ENCODE assay signal across 10 cellular contexts in genomic region chr2:219572237-219573001, GRCh38. TPM values are rescaled to one million over a fixed set of nuclear protein-coding genes. Genes with fewer than 3 reads are reported as not detected.
DNase-seq lines count a peak whose midpoint lies in the region; ATAC-seq and TF ChIP-seq lines count a peak whose summit lies in the region.
"Had no signal": no experiment of that assay in that cellular context is flagged by ENCODE, and none has a peak within 500 bp of the region (broad histone marks: within the 10 kb centered on the region; RNA-seq: fewer than 3 reads in every experiment).

A gene with protein sequence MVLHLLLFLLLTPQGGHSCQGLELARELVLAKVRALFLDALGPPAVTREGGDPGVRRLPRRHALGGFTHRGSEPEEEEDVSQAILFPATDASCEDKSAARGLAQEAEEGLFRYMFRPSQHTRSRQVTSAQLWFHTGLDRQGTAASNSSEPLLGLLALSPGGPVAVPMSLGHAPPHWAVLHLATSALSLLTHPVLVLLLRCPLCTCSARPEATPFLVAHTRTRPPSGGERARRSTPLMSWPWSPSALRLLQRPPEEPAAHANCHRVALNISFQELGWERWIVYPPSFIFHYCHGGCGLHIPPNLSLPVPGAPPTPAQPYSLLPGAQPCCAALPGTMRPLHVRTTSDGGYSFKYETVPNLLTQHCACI (plus strand): TSS chr2:219572310. CDS start chr2:219572375, 65 bp downstream.

- peak within 1 kb of the TSS; percentile 84; the same call in 1 of the 2 replicates for H3K4me3 ChIP-seq in iPS DF 6.9 (ENCODE audit: low read length)

- peaks cover 8% of the 10 kb centered on the region for H3K27me3 Mint-ChIP-seq in Calu3 (ENCODE audit: unreplicated experiment)
- H3K27me3 Mint-ChIP-seq in WTC11 (ENCODE audit: low read depth): peaks cover 32% of the 10 kb centered on the region

- TF ChIP-seq CTCF in Calu3 (IDR thresholded peaks at IDR 0.05; ENCODE audit: unreplicated experiment) (no peak), WTC11 (IDR thresholded peaks at IDR 0.05) (no peak)

- no peaks in the 10 kb centered on the region for H3K9me3 Mint-ChIP-seq in Calu3 (ENCODE audit: low read depth, unreplicated experiment)
- no peaks in the 10 kb centered on the region for H3K9me3 Mint-ChIP-seq in WTC11

- peak within 1 kb of the TSS; percentile 51 for H3K4me3 Mint-ChIP-seq in Calu3 (ENCODE audit: low read depth, unreplicated experiment)
- peak within 1 kb of the TSS; percentile 48 for H3K4me3 Mint-ChIP-seq in WTC11

- no peak within 1 kb of the TSS for H3K27ac ChIP-seq in iPS DF 6.9 (ENCODE audit: low read length)

- no TSS peak for BruUV-seq in Calu3 (replicated peaks; lab: Mats Ljungman, UMichigan)

- H3K36me3 ChIP-seq in iPS DF 6.9 (ENCODE audit: control insufficient read depth, insufficient read depth, low read length): peaks cover 6% of the 10 kb centered on the region; the same call in 1 of the 2 replicates

- H3K9me3 ChIP-seq in iPS DF 6.9 (ENCODE audit: control insufficient read depth, insufficient read depth, low read length): no peaks in the 10 kb centered on the region

- no CpG with 5 or more reads among the region's 13 CpGs for WGBS in iPS DF 6.9 (ENCODE audit: insufficient coverage, insufficient read length)

- H3K36me3 Mint-ChIP-seq in Calu3 (ENCODE audit: insufficient read depth, unreplicated experiment): peaks cover 45% of the 10 kb centered on the region
- H3K36me3 Mint-ChIP-seq in WTC11: peaks cover 22% of the 10 kb centered on the region

- POLR2A ChIA-PET in WTC11 (lab: Charles Lee): interaction anchor here (1.6 to 1.9 kb wide), 3 partner anchors 12 to 24 kb away, joined by 9 to 29 read pairs (median 24); partner anchors contain the start of gene STK11IP

- ATAC-seq in WTC11 (no peak), sciatic nerve (peak; percentile 4), HG03439 (IDR thresholded peaks at IDR 0.05; ENCODE audit: unreplicated experiment) (no peak), GM21515 (IDR thresholded peaks at IDR 0.05; ENCODE audit: unreplicated experiment) (no peak)

- H3K27ac Mint-ChIP-seq in Calu3 (ENCODE audit: unreplicated experiment): peak within 1 kb of the TSS; percentile 16
- H3K27ac Mint-ChIP-seq in WTC11: peak within 1 kb of the TSS; percentile 90

- DNase-seq in Calu3: no peak
- DNase-seq in WTC11 (ENCODE audit: low spot score): no peak
- DNase-seq in iPS DF 6.9 (ENCODE audit: low read depth, low spot score): no peak
- no peak for DNase-seq in sciatic nerve (ENCODE audit: low spot score)
- DNase-seq in SW 1271 (lab: John Stamatoyannopoulos, UW): no peak
- no peak for DNase-seq in activated CD4-positive, CD25-positive, alpha-beta regulatory T cell treated with anti-CD3 and anti-CD28 coated beads, Interleukin-2, amount 50 U/mL, for 72 hours
- DNase-seq: activated CD4-positive, alpha-beta T cell treated with anti-CD3 and anti-CD28 coated beads for 48 hours; NCI-H2029 had no signal

- CTCF ChIA-PET in Calu3 (lab: Charles Lee) (no interaction called here), WTC11 (lab: Charles Lee) (interaction anchor here (1.0 to 4.8 kb wide), 7 partner anchors 11 to 123 kb away, joined by 3 to 66 read pairs (median 9); partner anchors contain the start of genes CHPF and STK11IP)

- H3K27me3 ChIP-seq in iPS DF 6.9 (ENCODE audit: control insufficient read depth, insufficient read depth, low read length): no peaks in the 10 kb centered on the region

- intact Hi-C loops in Calu3 (cut with micrococcal nuclease; ENCODE audit: unreplicated experiment): no loop called here
- intact Hi-C loops in sciatic nerve (cut with DNase I): no loop called here

- peaks cover 21% of the 10 kb centered on the region for H3K4me1 ChIP-seq in iPS DF 6.9 (ENCODE audit: control insufficient read depth, insufficient read depth, low read length)

- H3K4me1 Mint-ChIP-seq in Calu3 (ENCODE audit: low read depth, unreplicated experiment) (peaks cover 19% of the 10 kb centered on the region), WTC11 (peaks cover 67% of the 10 kb centered on the region)

TF ChIP-seq in WTC11, 78 proteins besides CTCF, POLR2A, EP300 and RAD21 (continues in another document):
- TF ChIP-seq, protein P1, sequence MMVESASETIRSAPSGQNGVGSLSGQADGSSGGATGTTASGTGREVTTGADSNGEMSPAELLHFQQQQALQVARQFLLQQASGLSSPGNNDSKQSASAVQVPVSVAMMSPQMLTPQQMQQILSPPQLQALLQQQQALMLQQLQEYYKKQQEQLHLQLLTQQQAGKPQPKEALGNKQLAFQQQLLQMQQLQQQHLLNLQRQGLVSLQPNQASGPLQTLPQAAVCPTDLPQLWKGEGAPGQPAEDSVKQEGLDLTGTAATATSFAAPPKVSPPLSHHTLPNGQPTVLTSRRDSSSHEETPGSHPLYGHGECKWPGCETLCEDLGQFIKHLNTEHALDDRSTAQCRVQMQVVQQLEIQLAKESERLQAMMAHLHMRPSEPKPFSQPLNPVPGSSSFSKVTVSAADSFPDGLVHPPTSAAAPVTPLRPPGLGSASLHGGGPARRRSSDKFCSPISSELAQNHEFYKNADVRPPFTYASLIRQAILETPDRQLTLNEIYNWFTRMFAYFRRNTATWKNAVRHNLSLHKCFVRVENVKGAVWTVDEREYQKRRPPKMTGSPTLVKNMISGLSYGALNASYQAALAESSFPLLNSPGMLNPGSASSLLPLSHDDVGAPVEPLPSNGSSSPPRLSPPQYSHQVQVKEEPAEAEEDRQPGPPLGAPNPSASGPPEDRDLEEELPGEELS (CRISPR knock-in tag; IDR thresholded peaks at IDR 0.05): peak; percentile 32; the same call in 1 of the 2 replicates
- TF ChIP-seq ERG (CRISPR knock-in tag; IDR thresholded peaks at IDR 0.05) (no peak), GTF2I (CRISPR knock-in tag; conservative IDR thresholded peaks at IDR 0.05) (no peak), STAT6 (CRISPR knock-in tag; conservative IDR thresholded peaks at IDR 0.05; ENCODE audit: low read depth) (no peak), NFYB (CRISPR knock-in tag; conservative IDR thresholded peaks at IDR 0.05; ENCODE audit: low read depth) (no peak), ZNF219 (CRISPR knock-in tag; IDR thresholded peaks at IDR 0.05; ENCODE audit: borderline replicate concordance) (no peak)
- TF ChIP-seq, protein P2, sequence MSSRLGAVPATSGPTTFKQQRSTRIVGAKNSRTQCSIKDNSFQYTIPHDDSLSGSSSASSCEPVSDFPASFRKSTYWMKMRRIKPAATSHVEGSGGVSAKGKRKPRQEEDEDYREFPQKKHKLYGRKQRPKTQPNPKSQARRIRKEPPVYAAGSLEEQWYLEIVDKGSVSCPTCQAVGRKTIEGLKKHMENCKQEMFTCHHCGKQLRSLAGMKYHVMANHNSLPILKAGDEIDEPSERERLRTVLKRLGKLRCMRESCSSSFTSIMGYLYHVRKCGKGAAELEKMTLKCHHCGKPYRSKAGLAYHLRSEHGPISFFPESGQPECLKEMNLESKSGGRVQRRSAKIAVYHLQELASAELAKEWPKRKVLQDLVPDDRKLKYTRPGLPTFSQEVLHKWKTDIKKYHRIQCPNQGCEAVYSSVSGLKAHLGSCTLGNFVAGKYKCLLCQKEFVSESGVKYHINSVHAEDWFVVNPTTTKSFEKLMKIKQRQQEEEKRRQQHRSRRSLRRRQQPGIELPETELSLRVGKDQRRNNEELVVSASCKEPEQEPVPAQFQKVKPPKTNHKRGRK (CRISPR knock-in tag; IDR thresholded peaks at IDR 0.05; ENCODE audit: borderline replicate concordance): no peak

RNA-seq across cellular contexts. Expression of the gene that starts here (rescaled TPM):
- total RNA-seq in Calu3 (2022) (0.80 and 0.83 TPM in 2 replicates), WTC11 (2021) (1.1 to 1.8 TPM (median 1.4 TPM) in 3 replicates), sciatic nerve (0.53 TPM)

Comparison
In these comparisons a context has a peak if more than half of its experiments do, and no peak if none do; other contexts are left out.
1. Peak in ATAC-seq in sciatic nerve; RNA of the gene not detected or under 1 TPM.